1 cellular context compared by ENCODE assay signal in genomic region chr17:61425682-61426481, GRCh38.
TF ChIP-seq lines count a peak whose summit lies in the region.

No MANE protein-coding gene starts in this region.

TF ChIP-seq in K562, 482 proteins besides CTCF, POLR2A, EP300 and RAD21 (continued from another document):
- TF ChIP-seq ZBTB11 (CRISPR knock-in tag; IDR thresholded peaks at IDR 0.05) = peak in 1 of 3 experiments; percentile 65; a peak in 2 of 6 replicates
